In the genomic region with DNA sequence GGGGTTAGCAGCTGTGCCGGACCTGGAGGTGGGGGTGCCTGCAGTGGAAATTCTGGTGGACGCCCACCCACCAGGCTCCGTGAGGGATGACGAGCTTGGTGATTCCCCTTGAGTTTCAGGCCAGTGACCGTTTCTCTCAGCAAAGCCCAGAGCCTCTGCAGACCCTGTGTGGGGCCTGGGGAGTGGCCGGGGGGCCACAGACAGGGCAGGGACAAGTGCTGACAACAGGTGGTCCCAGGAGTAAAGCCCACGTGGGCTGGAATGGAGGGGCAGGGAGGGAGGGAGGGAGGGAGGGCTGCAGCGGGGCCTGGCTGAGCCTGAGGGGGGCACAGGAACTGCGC, we compare ENCODE assay signal across 2 cellular contexts.
TF ChIP-seq lines count a peak whose summit lies in the region.

No MANE protein-coding gene starts in this region.

TF ChIP-seq in liver, 16 proteins besides CTCF, POLR2A, EP300 and RAD21:
- TF ChIP-seq, protein P1, sequence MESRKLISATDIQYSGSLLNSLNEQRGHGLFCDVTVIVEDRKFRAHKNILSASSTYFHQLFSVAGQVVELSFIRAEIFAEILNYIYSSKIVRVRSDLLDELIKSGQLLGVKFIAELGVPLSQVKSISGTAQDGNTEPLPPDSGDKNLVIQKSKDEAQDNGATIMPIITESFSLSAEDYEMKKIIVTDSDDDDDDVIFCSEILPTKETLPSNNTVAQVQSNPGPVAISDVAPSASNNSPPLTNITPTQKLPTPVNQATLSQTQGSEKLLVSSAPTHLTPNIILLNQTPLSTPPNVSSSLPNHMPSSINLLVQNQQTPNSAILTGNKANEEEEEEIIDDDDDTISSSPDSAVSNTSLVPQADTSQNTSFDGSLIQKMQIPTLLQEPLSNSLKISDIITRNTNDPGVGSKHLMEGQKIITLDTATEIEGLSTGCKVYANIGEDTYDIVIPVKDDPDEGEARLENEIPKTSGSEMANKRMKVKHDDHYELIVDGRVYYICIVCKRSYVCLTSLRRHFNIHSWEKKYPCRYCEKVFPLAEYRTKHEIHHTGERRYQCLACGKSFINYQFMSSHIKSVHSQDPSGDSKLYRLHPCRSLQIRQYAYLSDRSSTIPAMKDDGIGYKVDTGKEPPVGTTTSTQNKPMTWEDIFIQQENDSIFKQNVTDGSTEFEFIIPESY (IDR thresholded peaks at IDR 0.05) = no peak
- no peak for TF ChIP-seq YY1 (IDR thresholded peaks at IDR 0.05)
- no peak for TF ChIP-seq JUND (IDR thresholded peaks at IDR 0.05)
- no peak for TF ChIP-seq GABPA (IDR thresholded peaks at IDR 0.05 in 1 of 2, conservative IDR thresholded peaks at IDR 0.05 in 1 of 2)
- no peak for TF ChIP-seq FOXA1 (IDR thresholded peaks at IDR 0.05)
- TF ChIP-seq, protein P2, sequence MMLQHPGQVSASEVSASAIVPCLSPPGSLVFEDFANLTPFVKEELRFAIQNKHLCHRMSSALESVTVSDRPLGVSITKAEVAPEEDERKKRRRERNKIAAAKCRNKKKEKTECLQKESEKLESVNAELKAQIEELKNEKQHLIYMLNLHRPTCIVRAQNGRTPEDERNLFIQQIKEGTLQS (IDR thresholded peaks at IDR 0.05) = no peak

TF ChIP-seq in HepG2, 621 proteins besides CTCF, POLR2A, EP300 and RAD21:
- TF ChIP-seq, protein P3, sequence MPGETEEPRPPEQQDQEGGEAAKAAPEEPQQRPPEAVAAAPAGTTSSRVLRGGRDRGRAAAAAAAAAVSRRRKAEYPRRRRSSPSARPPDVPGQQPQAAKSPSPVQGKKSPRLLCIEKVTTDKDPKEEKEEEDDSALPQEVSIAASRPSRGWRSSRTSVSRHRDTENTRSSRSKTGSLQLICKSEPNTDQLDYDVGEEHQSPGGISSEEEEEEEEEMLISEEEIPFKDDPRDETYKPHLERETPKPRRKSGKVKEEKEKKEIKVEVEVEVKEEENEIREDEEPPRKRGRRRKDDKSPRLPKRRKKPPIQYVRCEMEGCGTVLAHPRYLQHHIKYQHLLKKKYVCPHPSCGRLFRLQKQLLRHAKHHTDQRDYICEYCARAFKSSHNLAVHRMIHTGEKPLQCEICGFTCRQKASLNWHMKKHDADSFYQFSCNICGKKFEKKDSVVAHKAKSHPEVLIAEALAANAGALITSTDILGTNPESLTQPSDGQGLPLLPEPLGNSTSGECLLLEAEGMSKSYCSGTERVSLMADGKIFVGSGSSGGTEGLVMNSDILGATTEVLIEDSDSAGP (CRISPR knock-in tag; IDR thresholded peaks at IDR 0.05; ENCODE audit: borderline replicate concordance) = no peak
- no peak for TF ChIP-seq MXI1 (IDR thresholded peaks at IDR 0.05; ENCODE audit: borderline replicate concordance, low read depth, low read length)
- TF ChIP-seq MTF2 (CRISPR knock-in tag; IDR thresholded peaks at IDR 0.05; ENCODE audit: borderline replicate concordance) = no peak
- TF ChIP-seq ZFP82 (CRISPR knock-in tag; IDR thresholded peaks at IDR 0.05; ENCODE audit: borderline replicate concordance) = no peak
- no peak for TF ChIP-seq ZNF441 (CRISPR knock-in tag; IDR thresholded peaks at IDR 0.05; ENCODE audit: borderline replicate concordance)
- TF ChIP-seq NONO (IDR thresholded peaks at IDR 0.05) = no peak
- no peak for TF ChIP-seq NONO (CRISPR knock-in tag; conservative IDR thresholded peaks at IDR 0.05)
- TF ChIP-seq ARNTL (CRISPR knock-in tag; IDR thresholded peaks at IDR 0.05) = no peak
- TF ChIP-seq ZNF253 (CRISPR knock-in tag; IDR thresholded peaks at IDR 0.05; ENCODE audit: borderline replicate concordance) = no peak
